In the genomic region with DNA sequence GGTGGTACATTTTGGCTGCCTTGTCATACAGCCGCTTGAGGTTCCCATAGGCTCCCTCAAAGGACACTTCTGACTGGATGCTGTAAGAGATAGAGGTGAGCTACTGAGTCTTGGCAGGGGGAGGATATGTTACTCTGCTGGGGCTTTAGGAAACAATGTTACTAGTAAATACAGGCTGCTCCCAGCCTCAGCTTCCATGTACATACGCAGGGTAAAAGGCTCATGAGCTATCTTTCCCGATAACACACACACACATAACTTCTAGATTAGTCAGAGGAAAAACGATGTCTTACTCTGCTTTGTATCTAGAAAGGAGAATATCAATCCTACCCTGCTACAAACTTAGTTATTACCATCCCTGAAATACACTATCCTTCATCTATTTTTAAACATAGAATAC, we compare ENCODE assay signal across 22 cellular contexts.
"Had no signal": no experiment of that assay in that cellular context is flagged by ENCODE, and none has a peak within 500 bp of the region (broad histone marks: within the 10 kb centered on the region; RNA-seq: fewer than 3 reads in every experiment).

No MANE protein-coding gene starts in this region.

- H3K4me3 Mint-ChIP-seq: activated naive CD4-positive, alpha-beta T cell treated with anti-CD3 and anti-CD28 coated beads, Interleukin-2, amount 10 ng/mL, durations not matched to agents 7 days and 5 days; activated T-cell treated with anti-CD3 and anti-CD28 coated beads, Interleukin-2, amount 50 U/mL, for 72 hours; natural killer cell; T-helper 2 cell treated with Interferon-gamma antibody and Interleukin-4, amounts not matched to agents 5 μg/mL and 100 μg/mL, for 36 hours had no signal

- FAIRE-seq: TTC549 had no signal

- DNase-seq: activated CD4-positive, alpha-beta T cell treated with anti-CD3 and anti-CD28 coated beads for 1 hour; activated CD4-positive, alpha-beta T cell treated with anti-CD3 and anti-CD28 coated beads, Interleukin-2, amount 50 U/mL, for 4 hours; activated effector memory CD4-positive, alpha-beta T cell treated with anti-CD3 and anti-CD28 coated beads, Interleukin-2, amount 50 U/mL, for 16 hours; activated naive CD4-positive, alpha-beta T cell treated with anti-CD3 and anti-CD28 coated beads, Interleukin-2, amount 10 ng/mL, durations not matched to agents 7 days and 5 days; activated T-cell treated with anti-CD3 and anti-CD28 coated beads, Interleukin-2, amount 50 U/mL, for 72 hours; anterior cingulate cortex; foreskin melanocyte; kidney glomerular epithelial cell; left lung; natural killer cell; ovary; spleen; stimulated activated CD4-positive, alpha-beta T cell treated with anti-CD3 and anti-CD28 coated beads, Interleukin-4, amount 100 ng/mL, for 24 hours; stimulated activated naive CD4-positive, alpha-beta T cell treated with Interleukin-2 at 50 U/mL for 16 hours; upper lobe of left lung had no signal

- H3K27me3 Mint-ChIP-seq: activated naive CD4-positive, alpha-beta T cell treated with anti-CD3 and anti-CD28 coated beads, Interleukin-2, amount 10 ng/mL, durations not matched to agents 7 days and 5 days had no signal

- H3K4me3 ChIP-seq: breast epithelium, left lung, lung, ovary, prostate gland, SK-N-MC, spleen, upper lobe of left lung had no signal

- H3K27ac Mint-ChIP-seq: activated naive CD4-positive, alpha-beta T cell treated with anti-CD3 and anti-CD28 coated beads, Interleukin-2, amount 10 ng/mL, durations not matched to agents 7 days and 5 days; activated T-cell treated with anti-CD3 and anti-CD28 coated beads, Interleukin-2, amount 50 U/mL, for 72 hours; T-helper 2 cell treated with Interferon-gamma antibody and Interleukin-4, amounts not matched to agents 5 μg/mL and 100 μg/mL, for 36 hours had no signal

- H3K27me3 ChIP-seq: breast epithelium, left lung, ovary, spleen, upper lobe of left lung had no signal

- H3K27ac ChIP-seq: breast epithelium, epithelial cell of prostate, left lung, ovary, prostate gland, SK-N-MC, spleen, upper lobe of left lung had no signal

- H3K4me1 ChIP-seq: breast epithelium, left lung, prostate gland, spleen, upper lobe of left lung had no signal

- H3K4me1 Mint-ChIP-seq: activated naive CD4-positive, alpha-beta T cell treated with anti-CD3 and anti-CD28 coated beads, Interleukin-2, amount 10 ng/mL, durations not matched to agents 7 days and 5 days had no signal

- H3K36me3 ChIP-seq: ovary had no signal

- H3K9me3 Mint-ChIP-seq: activated naive CD4-positive, alpha-beta T cell treated with anti-CD3 and anti-CD28 coated beads, Interleukin-2, amount 10 ng/mL, durations not matched to agents 7 days and 5 days; activated T-cell treated with anti-CD3 and anti-CD28 coated beads, Interleukin-2, amount 50 U/mL, for 72 hours; natural killer cell; T-helper 2 cell treated with Interferon-gamma antibody and Interleukin-4, amounts not matched to agents 5 μg/mL and 100 μg/mL, for 36 hours had no signal

- H3K9me3 ChIP-seq: breast epithelium, left lung, ovary, prostate gland, spleen, upper lobe of left lung had no signal
